8 cellular contexts compared by ENCODE assay signal in the genomic region with DNA sequence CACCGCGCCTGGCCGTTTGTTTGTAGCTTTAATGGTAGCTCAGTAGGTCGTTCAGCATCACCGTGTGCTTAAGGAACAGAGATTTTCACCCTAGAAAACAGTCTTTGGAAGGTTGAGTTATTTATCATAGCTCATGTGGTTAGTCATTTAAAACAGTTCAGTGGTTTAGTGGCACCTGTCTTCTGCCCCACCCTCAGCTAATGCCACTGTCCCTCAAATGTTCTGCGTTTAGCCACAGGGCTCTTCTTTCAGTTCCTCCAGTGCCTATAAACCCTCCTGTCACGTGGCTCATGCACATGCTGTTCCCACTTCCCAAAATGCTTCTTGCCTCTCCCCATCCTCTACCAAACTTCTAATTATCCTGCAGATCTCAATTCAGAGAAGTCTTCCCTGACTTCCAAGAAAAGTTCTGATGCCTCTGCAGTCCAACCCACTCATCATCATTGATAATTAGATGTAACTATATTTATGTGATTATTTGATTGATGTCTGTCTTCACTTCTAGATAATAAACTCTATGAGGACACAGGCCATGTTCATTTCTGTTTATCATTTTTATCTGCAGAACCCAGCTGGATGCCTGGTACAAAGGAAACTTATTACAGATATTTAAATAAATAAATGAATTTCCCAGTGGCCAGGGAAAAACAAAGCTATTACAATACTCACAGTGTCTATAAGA. TPM values are rescaled to one million over a fixed set of nuclear protein-coding genes. Genes with fewer than 3 reads are reported as not detected.
DNase-seq lines count a peak whose midpoint lies in the region; ATAC-seq and TF ChIP-seq lines count a peak whose summit lies in the region.

No MANE protein-coding gene starts in this region.

- no peaks in the 10 kb centered on the region for H3K9me3 ChIP-seq in transverse colon

- DNase-seq in natural killer cell treated with Interleukin-12 subunit alpha and Interleukin-12 subunit beta and Interleukin-15 and Interleukin-18, amount 100 ng/mL, for 72 hours (ENCODE audit: low spot score) = no peak
- DNase-seq in natural killer cell = no peak
- peak; percentile 65 for DNase-seq in transverse colon
- DNase-seq in midbrain (lab: John Stamatoyannopoulos, UW) = no peak
- DNase-seq in NCI-H69 (lab: John Stamatoyannopoulos, UW) = no peak
- DNase-seq in mucosa of gallbladder (ENCODE audit: low spot score) = no peak

- in situ Hi-C loops in transverse colon (cut with MboI; ENCODE audit: low pct_ligation_motif_present in 1 of 4, low pct_unique_long_range_greater_than_20kb in 1 of 4, low sequenced_read_pairs in 3 of 4) = no loop called here

- no peak overlapping the region for H3K4me3 ChIP-seq in transverse colon

- H3K4me1 Mint-ChIP-seq in natural killer cell treated with Interleukin-12 subunit alpha and Interleukin-12 subunit beta and Interleukin-15 and Interleukin-18, amount 100 ng/mL, for 72 hours (ENCODE audit: low read depth in 2 of 2) = peaks cover 10 to 16% of the 10 kb centered on the region in 2 donors
- H3K4me1 Mint-ChIP-seq in natural killer cell = peaks cover 4 to 20% of the 10 kb centered on the region in 2 donors

- intact Hi-C loops in natural killer cell (cut with micrococcal nuclease) (no loop called here), transverse colon (cut with DNase I; ENCODE audit: low total_unique reads) (no loop called here)

- H3K27me3 ChIP-seq in transverse colon = no peaks in the 10 kb centered on the region

- H3K4me1 ChIP-seq in transverse colon = peaks cover 0 to 18% (median 4%) of the 10 kb centered on the region in 4 donors

- TF ChIP-seq POLR2A in Raji (IDR thresholded peaks at IDR 0.05; ENCODE audit: insufficient read depth, low read depth, low read length) (peak; percentile 63), transverse colon (IDR thresholded peaks at IDR 0.05) (no peak)

- 63 to 68% methylated on average over 6 to 7 of the region's 7 CpGs for WGBS in transverse colon (ENCODE audit: low coverage in 1 of 2), 2 donors

- H3K27ac Mint-ChIP-seq in natural killer cell treated with Interleukin-12 subunit alpha and Interleukin-12 subunit beta and Interleukin-15 and Interleukin-18, amount 100 ng/mL, for 72 hours = peak overlapping the region; percentile 4 to 40
- peak overlapping the region in 1 of 2 donors; percentile 9 for H3K27ac Mint-ChIP-seq in natural killer cell

- no peaks in the 10 kb centered on the region for H3K36me3 Mint-ChIP-seq in natural killer cell treated with Interleukin-12 subunit alpha and Interleukin-12 subunit beta and Interleukin-15 and Interleukin-18, amount 100 ng/mL, for 72 hours
- no peaks in the 10 kb centered on the region for H3K36me3 Mint-ChIP-seq in natural killer cell

- H3K27ac ChIP-seq in transverse colon = peak overlapping the region in 2 of 4 donors; percentile 36 to 69

- no peak for TF ChIP-seq EP300 in transverse colon (IDR thresholded peaks at IDR 0.05; ENCODE audit: low read depth)

- TF ChIP-seq CTCF in natural killer cell (IDR thresholded peaks at IDR 0.05) = no peak
- TF ChIP-seq CTCF in transverse colon (IDR thresholded peaks at IDR 0.05) = no peak

- peak in 1 of 2 donors; percentile 31 for ATAC-seq in natural killer cell treated with Interleukin-12 subunit alpha and Interleukin-12 subunit beta and Interleukin-15 and Interleukin-18, amount 100 ng/mL, for 72 hours
- no peak for ATAC-seq in natural killer cell
- peak; percentile 62 for ATAC-seq in HG02970 (IDR thresholded peaks at IDR 0.05; ENCODE audit: low FRiP score, unreplicated experiment)

- no peaks in the 10 kb centered on the region for H3K27me3 Mint-ChIP-seq in natural killer cell treated with Interleukin-12 subunit alpha and Interleukin-12 subunit beta and Interleukin-15 and Interleukin-18, amount 100 ng/mL, for 72 hours
- no peaks in the 10 kb centered on the region for H3K27me3 Mint-ChIP-seq in natural killer cell (ENCODE audit: low read depth in 2 of 2)

- H3K4me3 Mint-ChIP-seq in natural killer cell treated with Interleukin-12 subunit alpha and Interleukin-12 subunit beta and Interleukin-15 and Interleukin-18, amount 100 ng/mL, for 72 hours = no peak overlapping the region
- no peak overlapping the region for H3K4me3 Mint-ChIP-seq in natural killer cell

- no peaks in the 10 kb centered on the region for H3K36me3 ChIP-seq in transverse colon

- no peaks in the 10 kb centered on the region for H3K9me3 Mint-ChIP-seq in natural killer cell treated with Interleukin-12 subunit alpha and Interleukin-12 subunit beta and Interleukin-15 and Interleukin-18, amount 100 ng/mL, for 72 hours
- H3K9me3 Mint-ChIP-seq in natural killer cell = no peaks in the 10 kb centered on the region

RNA-seq across cellular contexts. Expression of gene DIPK1A, which starts 14.4 kb away (rescaled TPM):
- total RNA-seq in natural killer cell treated with Interleukin-12 subunit alpha and Interleukin-12 subunit beta and Interleukin-15 and Interleukin-18, amount 100 ng/mL, for 72 hours = 1 to 10 TPM; 2.2 to 4.2 TPM
- total RNA-seq in natural killer cell (10 to 100 TPM in 2 of 3 donors, 1 to 10 TPM in 1; 7.0 to 11.3 (median 11.2) TPM), transverse colon (10 to 100 TPM in 2 of 4 donors, 1 to 10 TPM in 2; 6.0 to 17.9 (median 11.2) TPM), mucosa of gallbladder (17.8 TPM)
